Comparison of ENCODE assay signal across 27 cellular contexts in genomic region chr17:34409352-34409751, GRCh38. TPM values are rescaled to one million over a fixed set of nuclear protein-coding genes. Genes with fewer than 3 reads are reported as not detected.
DNase-seq lines count a peak whose midpoint lies in the region; ATAC-seq, FAIRE-seq and TF ChIP-seq lines count a peak whose summit lies in the region.
"Had no signal": no experiment of that assay in that cellular context is flagged by ENCODE, and none has a peak within 500 bp of the region (broad histone marks: within the 10 kb centered on the region; RNA-seq: fewer than 3 reads in every experiment).

No MANE protein-coding gene starts in this region.

- H2AFZ ChIP-seq in DND-41 (ENCODE audit: low read depth, low read length) (no peak overlapping the region), K562 (ENCODE audit: low read depth, low read length) (no peak overlapping the region), H1 (ENCODE audit: low read length) (no peak overlapping the region), trophoblast cell (ENCODE audit: insufficient read depth, low read length, poor library complexity) (no peak overlapping the region)

- no peak for ATAC-seq in DND-41 (ENCODE audit: insufficient read depth, low read depth)
- ATAC-seq in K562 = no peak
- ATAC-seq in HG02763 (IDR thresholded peaks at IDR 0.05; ENCODE audit: unreplicated experiment) = no peak

- CTCF ChIA-PET in K562 (lab: Yijun Ruan, JAX; ENCODE audit: low intra/inter-chr PET ratio) = no interaction called here
- CTCF ChIA-PET in H1 (lab: Charles Lee; ENCODE audit: partially characterized antibody) = interaction anchor here (1.2 kb wide), 1 partner anchor 10 kb away, joined by 6 read pairs; no protein-coding TSS in a partner anchor

- H3K56ac ChIP-seq in H1 (replicated peaks; ENCODE audit: insufficient read length, low read depth, low read length) = no peak overlapping the region

- H2BK20ac ChIP-seq in H1 (ENCODE audit: low read length) = 0 out of 2 replicates have a peak overlapping the region, but pooled peaks have one; percentile 39

- H3K36me3 ChIP-seq in DND-41 (ENCODE audit: insufficient read depth, low read length) = no peaks in the 10 kb centered on the region
- H3K36me3 ChIP-seq in K562 (ENCODE audit: control insufficient read depth, insufficient read depth, low read length) = no peaks in the 10 kb centered on the region
- no peaks in the 10 kb centered on the region for H3K36me3 ChIP-seq in H1 (ENCODE audit: control insufficient read depth in 2 of 4, insufficient read depth in 4 of 4, low read length in 3 of 4)
- no peaks in the 10 kb centered on the region for H3K36me3 ChIP-seq in trophoblast cell (ENCODE audit: control insufficient read depth in 1 of 2, insufficient read depth in 2 of 2, low read length in 2 of 2)
- H3K36me3 ChIP-seq: BE2C, BLaER1 had no signal

- BruUV-seq in K562 (replicated peaks; lab: Mats Ljungman, UMichigan) = no TSS peak

- FAIRE-seq in K562 (lab: Jason Lieb, UNC) (no peak), H1 (lab: Jason Lieb, UNC) (no peak)
- FAIRE-seq: A204.1, G401.6, GM12891, GM18507 had no signal

- no peak overlapping the region for H4K91ac ChIP-seq in H1 (replicated peaks; ENCODE audit: insufficient read length, low read length)
- no peak overlapping the region for H4K91ac ChIP-seq in trophoblast cell (ENCODE audit: low read depth, low read length)

- no peak overlapping the region for H4K8ac ChIP-seq in H1 (ENCODE audit: extremely low read depth, insufficient read depth, low read length)
- H4K8ac ChIP-seq in trophoblast cell (ENCODE audit: low read depth, low read length) = no peak overlapping the region

- no peak overlapping the region for H3K9ac ChIP-seq in DND-41 (ENCODE audit: low read depth, low read length)
- no peak overlapping the region for H3K9ac ChIP-seq in K562 (ENCODE audit: insufficient read depth in 1 of 2, low read depth in 2 of 2, low read length in 2 of 2)
- H3K9ac ChIP-seq in H1 (replicated peaks in 1 of 4; ENCODE audit: extremely low read depth in 1 of 4, low read depth in 3 of 4, low read length in 3 of 4) = no peak overlapping the region; a peak in 1 of 7 replicates
- peak overlapping the region; percentile 38 for H3K9ac ChIP-seq in trophoblast cell (ENCODE audit: low read length)
- H3K9ac ChIP-seq: BLaER1 had no signal

- H3K4ac ChIP-seq in H1 (replicated peaks; ENCODE audit: insufficient read length, low read depth, low read length) (no peak overlapping the region), trophoblast cell (ENCODE audit: low read depth, low read length) (no peak overlapping the region)

- H3K79me2 ChIP-seq in DND-41 (ENCODE audit: insufficient read depth, low read length) (no peaks in the 10 kb centered on the region), K562 (ENCODE audit: control insufficient read depth, insufficient read depth, low read length) (no peaks in the 10 kb centered on the region), H1 (ENCODE audit: control insufficient read depth in 1 of 2, insufficient read depth in 2 of 2, low read length in 2 of 2) (no peaks in the 10 kb centered on the region), trophoblast cell (ENCODE audit: control insufficient read depth, insufficient read depth, low read length, poor library complexity) (no peaks in the 10 kb centered on the region)

- POLR2A ChIA-PET in K562 (lab: Yijun Ruan, JAX) (interaction anchor here (0.6 to 0.8 kb wide), 2 partner anchors 9 to 41 kb away, joined by 3 read pairs; no protein-coding TSS in a partner anchor), H1 (lab: Charles Lee; ENCODE audit: partially characterized antibody) (no interaction called here)

- no peak overlapping the region for H2AK5ac ChIP-seq in H1 (ENCODE audit: low read depth, low read length)
- H2AK5ac ChIP-seq in trophoblast cell (ENCODE audit: low read length) = no peak overlapping the region

- H3K4me1 ChIP-seq in DND-41 (ENCODE audit: insufficient read depth, low read length) = peaks cover 75% of the 10 kb centered on the region
- H3K4me1 ChIP-seq in K562 (replicated peaks in 1 of 2; ENCODE audit: control insufficient read depth in 2 of 2, insufficient read depth in 2 of 2, low read length in 2 of 2) = peaks cover 13 to 41% of the 10 kb centered on the region in 2 experiments
- H3K4me1 ChIP-seq in H1 (replicated peaks in 1 of 4; ENCODE audit: control insufficient read depth in 3 of 4, insufficient read depth in 4 of 4, low read length in 3 of 4) = peaks cover 0 to 17% (median 10%) of the 10 kb centered on the region in 4 experiments; a peak in 4 of 7 replicates
- H3K4me1 ChIP-seq in trophoblast cell (ENCODE audit: control insufficient read depth in 1 of 2, insufficient read depth in 2 of 2, low read length in 2 of 2) = no peaks in the 10 kb centered on the region
- H3K4me1 ChIP-seq: BE2C, BLaER1 had no signal

- H3K27ac ChIP-seq in DND-41 (ENCODE audit: low read length) (peak overlapping the region; percentile 82), K562 (ENCODE audit: extremely low read depth, low read depth, low read length) (no peak overlapping the region), H1 (ENCODE audit: low read depth, low read length) (no peak overlapping the region), trophoblast cell (ENCODE audit: low read depth, low read length) (no peak overlapping the region)
- H3K27ac ChIP-seq: BLaER1 had no signal

- H3K4me2 ChIP-seq in DND-41 (ENCODE audit: insufficient read depth, low read length) (no peak overlapping the region), K562 (ENCODE audit: insufficient read depth, low read length) (no peak overlapping the region), H1 (ENCODE audit: insufficient read depth in 1 of 2, low read depth in 2 of 2, low read length in 2 of 2) (no peak overlapping the region), trophoblast cell (ENCODE audit: low read length) (no peak overlapping the region)
- H3K4me2 ChIP-seq: BLaER1 had no signal

- in situ Hi-C loops in K562 (cut with MboI) = no loop called here

- H3K4me3 ChIP-seq in DND-41 (ENCODE audit: low read depth in 1 of 2, low read length in 2 of 2) (no peak overlapping the region), K562 (no peak overlapping the region), H1 (ENCODE audit: extremely low read depth in 1 of 4, insufficient read depth in 2 of 4, low read depth in 3 of 4, low read length in 4 of 4) (no peak overlapping the region), trophoblast cell (ENCODE audit: low read depth, low read length) (no peak overlapping the region)
- H3K4me3 ChIP-seq: BLaER1 had no signal

- no peak overlapping the region for H3K18ac ChIP-seq in H1 (ENCODE audit: extremely low read depth, low read length)
- no peak overlapping the region for H3K18ac ChIP-seq in trophoblast cell (ENCODE audit: low read length)

- H4K20me1 ChIP-seq in DND-41 (ENCODE audit: insufficient read depth, low read length) = no peaks in the 10 kb centered on the region
- no peaks in the 10 kb centered on the region for H4K20me1 ChIP-seq in K562 (replicated peaks; ENCODE audit: control insufficient read depth, insufficient read depth, low read length)
- no peaks in the 10 kb centered on the region for H4K20me1 ChIP-seq in H1 (replicated peaks in 1 of 2; ENCODE audit: control insufficient read depth in 1 of 2, insufficient read depth in 2 of 2, low read length in 2 of 2)
- H4K20me1 ChIP-seq: BLaER1 had no signal

- no peak overlapping the region for H4K12ac ChIP-seq in trophoblast cell (ENCODE audit: low read depth, low read length)

- H3K23ac ChIP-seq in H1 (ENCODE audit: insufficient read length) (no peak overlapping the region), trophoblast cell (ENCODE audit: low read length) (no peak overlapping the region)

- H2BK5ac ChIP-seq in H1 (ENCODE audit: low read depth, low read length) (no peak overlapping the region), trophoblast cell (ENCODE audit: low read depth, low read length, poor library complexity) (no peak overlapping the region)

- DNase-seq in DND-41 = no peak
- no peak for DNase-seq in K562 (ENCODE audit: extremely low read depth in 1 of 4, low spot score in 3 of 4)
- no peak for DNase-seq in H1 (ENCODE audit: low read depth in 1 of 2, low spot score in 2 of 2)
- DNase-seq in trophoblast cell = no peak
- no peak for DNase-seq in stimulated activated CD4-positive, alpha-beta T cell treated with anti-CD3 and anti-CD28 coated beads, Interleukin-4, amount 100 ng/mL, for 4 hours
- no peak for DNase-seq in iPS-NIHi7 (ENCODE audit: extremely low spot score)
- DNase-seq: 8988T; ACHN; BE2C; C1 segment of cervical spinal cord; CD4-positive, alpha-beta memory T cell; CD4-positive, CD25-positive, alpha-beta regulatory T cell; CD8-positive, alpha-beta memory T cell; COR-L47; DMS 273 treated with DMSO at 0.1 percent for 48 hours; DMS153; DMS53; GF-D8 had no signal

- no peaks in the 10 kb centered on the region for H3K27me3 ChIP-seq in DND-41 (ENCODE audit: insufficient read depth, low read length, poor library complexity)
- no peaks in the 10 kb centered on the region for H3K27me3 ChIP-seq in K562 (ENCODE audit: control insufficient read depth in 2 of 2, insufficient read depth in 2 of 2, low read length in 2 of 2)
- H3K27me3 ChIP-seq in H1 (replicated peaks in 1 of 4; ENCODE audit: control insufficient read depth in 3 of 4, extremely low read depth in 1 of 4, insufficient read depth in 3 of 4, low read length in 3 of 4) = peaks cover 0 to 15% (median 8%) of the 10 kb centered on the region in 4 experiments; a peak in 6 of 7 replicates
- H3K27me3 ChIP-seq in trophoblast cell (ENCODE audit: insufficient read depth, low read length) = no peaks in the 10 kb centered on the region
- H3K27me3 ChIP-seq: BE2C, BLaER1 had no signal

- intact Hi-C loops in K562 (cut with micrococcal nuclease) = no loop called here

- peaks cover 3% of the 10 kb centered on the region; the same call in 1 of the 2 replicates for H3K23me2 ChIP-seq in H1 (ENCODE audit: low read depth, low read length)

- no peak overlapping the region for H2BK120ac ChIP-seq in H1 (replicated peaks; ENCODE audit: low read depth, low read length)
- no peak overlapping the region for H2BK120ac ChIP-seq in trophoblast cell (ENCODE audit: insufficient read depth, low read length, poor library complexity)

- no peak for TF ChIP-seq POLR2A in K562 (conservative IDR thresholded peaks at IDR 0.05)
- TF ChIP-seq POLR2A in H1 (IDR thresholded peaks at IDR 0.05; ENCODE audit: control extremely low read depth in 1 of 2, low read depth in 2 of 2, low read length in 2 of 2) = no peak

- TF ChIP-seq CTCF in DND-41 (IDR thresholded peaks at IDR 0.05; ENCODE audit: borderline replicate concordance, extremely low read depth, low read length, poor library complexity, severe bottlenecking) (no peak), K562 (IDR thresholded peaks at IDR 0.05 in 2 of 3, conservative IDR thresholded peaks at IDR 0.05 in 1 of 3; ENCODE audit: insufficient read depth in 2 of 3, low read depth in 1 of 3, low read length in 3 of 3) (no peak), H1 (IDR thresholded peaks at IDR 0.05; ENCODE audit: control extremely low read depth in 1 of 3, insufficient read depth in 1 of 3, low read depth in 1 of 3, low read length in 3 of 3) (no peak)

- peak overlapping the region; percentile 88; the same call in 1 of the 2 replicates for H2BK12ac ChIP-seq in H1 (ENCODE audit: low read depth, low read length)
- H2BK12ac ChIP-seq in trophoblast cell (ENCODE audit: low read length) = no peak overlapping the region

- H3K14ac ChIP-seq in H1 (ENCODE audit: insufficient read length) (no peak overlapping the region), trophoblast cell (ENCODE audit: low read length) (no peak overlapping the region)

- H2BK15ac ChIP-seq in H1 (ENCODE audit: low read length) = 0 out of 2 replicates have a peak overlapping the region, but pooled peaks have one; percentile 53

- WGBS in K562 (ENCODE audit: insufficient coverage, low coverage, missing lambda C conversion rate) = 50% methylated on average over 4 of the region's 4 CpGs
- 91% methylated on average over 4 of the region's 4 CpGs; no CpG with 5 or more reads in 1 of the 2 experiments for WGBS in H1 (ENCODE audit: extremely low coverage in 1 of 2, insufficient coverage in 1 of 2, insufficient read length in 1 of 2, insufficient replicate concordance in 2 of 2, low coverage in 1 of 2, low lambda C conversion rate in 2 of 2, missing lambda C conversion rate in 1 of 2), 2 experiments
- WGBS in trophoblast cell (ENCODE audit: extremely low coverage, insufficient coverage, insufficient read length) = no CpG with 5 or more reads among the region's 4 CpGs

- no peaks in the 10 kb centered on the region for H3K9me1 ChIP-seq in K562 (ENCODE audit: control insufficient read depth, insufficient read depth, low read length)

- no peak overlapping the region for H4K5ac ChIP-seq in H1 (ENCODE audit: insufficient read length, low read depth, low read length)

- no peaks in the 10 kb centered on the region for H3K9me3 ChIP-seq in DND-41 (ENCODE audit: insufficient read depth, low read length, severe bottlenecking)
- 0 out of 2 replicates have a peak, but pooled peaks cover 2% of the 10 kb centered on the region for H3K9me3 ChIP-seq in K562 (replicated peaks; ENCODE audit: control insufficient read depth, insufficient read depth, low read depth, low read length)
- H3K9me3 ChIP-seq in H1 (ENCODE audit: insufficient read depth in 2 of 2, low read depth in 1 of 2, low read length in 1 of 2) = no peaks in the 10 kb centered on the region
- H3K9me3 ChIP-seq in trophoblast cell (ENCODE audit: insufficient read depth, low read depth, low read length) = no peaks in the 10 kb centered on the region
- H3K9me3 ChIP-seq: BE2C, BLaER1 had no signal

- H3K79me1 ChIP-seq in H1 (ENCODE audit: low read depth, low read length) (no peaks in the 10 kb centered on the region), trophoblast cell (ENCODE audit: low read length) (no peaks in the 10 kb centered on the region)

- TF ChIP-seq RAD21 in K562 (CRISPR knock-in tag; conservative IDR thresholded peaks at IDR 0.05 in 1 of 2, IDR thresholded peaks at IDR 0.05 in 1 of 2) (no peak), H1 (IDR thresholded peaks at IDR 0.05 in 1 of 2, conservative IDR thresholded peaks at IDR 0.05 in 1 of 2; ENCODE audit: low read depth in 2 of 2, low read length in 2 of 2) (no peak)

- TF ChIP-seq EP300 in K562 (IDR thresholded peaks at IDR 0.05; ENCODE audit: low read length) (no peak), H1 (IDR thresholded peaks at IDR 0.05; ENCODE audit: borderline replicate concordance in 1 of 2, low read depth in 2 of 2, low read length in 2 of 2) (no peak)

RNA-seq across cellular contexts. Expression of gene CCL1, which starts 46.3 kb away (rescaled TPM):
- not detected in 2 replicates for total RNA-seq in K562 (2011; cell fraction: chromatin; rRNA removed; ENCODE audit: low replicate concordance)
- total RNA-seq in K562 (2011; cell fraction: nucleolus; rRNA removed) = not detected in 2 replicates
- not detected in 2 replicates for total RNA-seq in K562 (2011; cell fraction: nucleoplasm; rRNA removed)
- 0.29 TPM in 1 of 2 replicates, not detected in the other for total RNA-seq in K562 (2014; rRNA removed)
- not detected in 2 replicates for total RNA-seq in K562 (2014; rRNA removed; fragmentation: Illumina TruSeq; extraction: Trizol)
- total RNA-seq in K562 (2015; rRNA removed; fragmentation: Illumina TruSeq; extraction: Trizol) = not detected in 2 replicates
- not detected in 2 replicates for total RNA-seq in K562 (2021)
- not detected in 2 replicates for polyA plus RNA-seq in K562 (2011; rRNA removed)
- polyA plus RNA-seq in K562 (2011; cell fraction: cytosol; rRNA removed) = not detected in 2 replicates
- polyA plus RNA-seq in K562 (2011; cell fraction: nucleus; rRNA removed) = not detected in 2 replicates
- not detected in 2 replicates for polyA plus RNA-seq in K562 (2012)
- polyA plus RNA-seq in K562 (2014; fragmentation: Illumina TruSeq; extraction: Trizol) = not detected in 2 replicates
- polyA plus RNA-seq in K562 (2014; fragmentation: Nextera tagmentation; extraction: Ambion mirVana) = under 1 TPM in 1 of 2 experiments, not detected in 1; 0.45 TPM
- not detected in 2 replicates for polyA plus RNA-seq in K562 (2014; rRNA removed)
- not detected in 2 replicates for polyA minus RNA-seq in K562 (2011; rRNA and poly(A)+ RNA removed)
- polyA minus RNA-seq in K562 (2011; cell fraction: cytosol; rRNA and poly(A)+ RNA removed) = not detected in 2 replicates
- polyA minus RNA-seq in K562 (2011; cell fraction: nucleus; rRNA and poly(A)+ RNA removed) = not detected in 2 replicates
- total RNA-seq in H1 (2021; fragmentation: NEBNext Ultra II Directional; extraction: Animal tissue kit (Norgen Biotek cat#: 25700)) = not detected in 2 replicates
- polyA plus RNA-seq in H1 (2011; rRNA removed) = not detected in 2 replicates
- not detected for polyA plus RNA-seq in H1 (2011; cell fraction: cytosol; rRNA removed)
- polyA plus RNA-seq in H1 (2011; cell fraction: nucleus; rRNA removed) = not detected
- polyA plus RNA-seq in H1 (2012, experiment 1 of 2) = not detected in 4 replicates
- not detected for polyA plus RNA-seq in H1 (2012, experiment 2 of 2)
- polyA plus RNA-seq in H1 (2013, experiment 1 of 2) = not detected
- polyA plus RNA-seq in H1 (2013, experiment 2 of 2) = not detected
- polyA minus RNA-seq in H1 (2011; rRNA and poly(A)+ RNA removed) = not detected in 2 replicates
- not detected for polyA minus RNA-seq in H1 (2011; cell fraction: cytosol; rRNA and poly(A)+ RNA removed)
- polyA minus RNA-seq in H1 (2011; cell fraction: nucleus; rRNA and poly(A)+ RNA removed) = not detected
- polyA plus RNA-seq in trophoblast cell (2013) = not detected in 2 replicates
- total RNA-seq: A673; CD4-positive, alpha-beta memory T cell; CD4-positive, CD25-positive, alpha-beta regulatory T cell had no signal
- polyA plus RNA-seq: AG04450; CD14-positive monocyte; CD4-positive, alpha-beta memory T cell; CD4-positive, CD25-positive, alpha-beta regulatory T cell; CD8-positive, alpha-beta memory T cell had no signal

RNA-seq across cellular contexts. Expression of gene CCL13, which starts 53.1 kb away (rescaled TPM):
- not detected in 2 replicates for total RNA-seq in K562 (2011; cell fraction: chromatin; rRNA removed; ENCODE audit: low replicate concordance)
- not detected in 2 replicates for total RNA-seq in K562 (2011; cell fraction: nucleolus; rRNA removed)
- total RNA-seq in K562 (2011; cell fraction: nucleoplasm; rRNA removed) = not detected in 2 replicates
- total RNA-seq in K562 (2014; rRNA removed) (not detected in 2 replicates), K562 (2014; rRNA removed; fragmentation: Illumina TruSeq; extraction: Trizol) (not detected in 2 replicates), K562 (2015; rRNA removed; fragmentation: Illumina TruSeq; extraction: Trizol) (not detected in 2 replicates), K562 (2021) (not detected in 2 replicates)
- polyA plus RNA-seq in K562 (2011; rRNA removed) (not detected in 2 replicates), K562 (2014; fragmentation: Illumina TruSeq; extraction: Trizol) (not detected in 2 replicates), K562 (2014; fragmentation: Nextera tagmentation; extraction: Ambion mirVana) (not detected), K562 (2014; rRNA removed) (not detected in 2 replicates), H1 (2011; rRNA removed) (not detected in 2 replicates)
- not detected in 2 replicates for polyA plus RNA-seq in K562 (2011; cell fraction: cytosol; rRNA removed)
- not detected in 2 replicates for polyA plus RNA-seq in K562 (2011; cell fraction: nucleus; rRNA removed)
- 0.24 TPM in 1 of 2 replicates, not detected in the other for polyA plus RNA-seq in K562 (2012)
- polyA minus RNA-seq in K562 (2011; rRNA and poly(A)+ RNA removed) = not detected in 2 replicates
- polyA minus RNA-seq in K562 (2011; cell fraction: cytosol; rRNA and poly(A)+ RNA removed) = not detected in 2 replicates
- not detected in 2 replicates for polyA minus RNA-seq in K562 (2011; cell fraction: nucleus; rRNA and poly(A)+ RNA removed)
- total RNA-seq in H1 (2021; fragmentation: NEBNext Ultra II Directional; extraction: Animal tissue kit (Norgen Biotek cat#: 25700)) = not detected in 2 replicates
- not detected for polyA plus RNA-seq in H1 (2011; cell fraction: cytosol; rRNA removed)
- not detected for polyA plus RNA-seq in H1 (2011; cell fraction: nucleus; rRNA removed)
- polyA plus RNA-seq in H1 (2012, experiment 1 of 2) = not detected in 4 replicates
- not detected for polyA plus RNA-seq in H1 (2012, experiment 2 of 2)
- polyA plus RNA-seq in H1 (2013, experiment 1 of 2) = not detected
- polyA plus RNA-seq in H1 (2013, experiment 2 of 2) = not detected
- polyA minus RNA-seq in H1 (2011; rRNA and poly(A)+ RNA removed) = not detected in 2 replicates
- not detected for polyA minus RNA-seq in H1 (2011; cell fraction: cytosol; rRNA and poly(A)+ RNA removed)
- polyA minus RNA-seq in H1 (2011; cell fraction: nucleus; rRNA and poly(A)+ RNA removed) = not detected
- 0.15 TPM in 1 of 2 replicates, not detected in the other for polyA plus RNA-seq in trophoblast cell (2013)
- total RNA-seq: A673; CD4-positive, alpha-beta memory T cell; CD4-positive, CD25-positive, alpha-beta regulatory T cell; CD8-positive, alpha-beta memory T cell had no signal
- polyA plus RNA-seq: CD14-positive monocyte; CD4-positive, alpha-beta memory T cell; CD4-positive, CD25-positive, alpha-beta regulatory T cell; CD8-positive, alpha-beta memory T cell had no signal
